ENCODE assay signal across 1 cellular context in the genomic region with DNA sequence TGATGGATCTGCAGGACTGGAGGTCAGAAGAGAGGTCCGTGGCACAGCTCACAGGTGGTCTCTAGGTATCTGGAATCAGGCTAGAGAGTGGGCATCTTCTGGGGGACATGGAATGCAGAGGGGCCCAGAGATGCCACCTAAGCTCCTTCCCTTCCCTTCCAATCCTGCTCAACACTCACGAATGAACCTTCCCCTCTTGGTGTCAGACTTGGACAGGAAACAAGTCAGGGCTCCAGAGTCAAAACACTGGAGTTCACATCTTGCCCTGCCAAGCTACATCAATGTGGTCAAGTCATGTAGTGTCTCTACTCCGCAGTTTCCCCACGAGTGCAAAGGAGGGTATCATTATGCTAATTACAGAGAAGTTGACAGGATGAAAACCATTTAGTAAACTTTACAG.
TF ChIP-seq lines count a peak whose summit lies in the region.

No MANE protein-coding gene starts in this region.

TF ChIP-seq in K562, 482 proteins besides CTCF, POLR2A, EP300 and RAD21:
- TF ChIP-seq ARID2 (IDR thresholded peaks at IDR 0.05) (no peak), FOXA3 (CRISPR knock-in tag; conservative IDR thresholded peaks at IDR 0.05 in 1 of 2, IDR thresholded peaks at IDR 0.05 in 1 of 2) (no peak), TBP (optimal IDR thresholded peaks at IDR 0.05; ENCODE audit: low read depth, low read length) (no peak), ZNF76 (CRISPR knock-in tag; IDR thresholded peaks at IDR 0.05; ENCODE audit: borderline replicate concordance) (no peak), ZNF644 (tag; IDR thresholded peaks at IDR 0.05; ENCODE audit: low read depth) (no peak), SAFB2 (IDR thresholded peaks at IDR 0.05; ENCODE audit: borderline replicate concordance, low read depth, low read length, severe bottlenecking) (no peak), BRD9 (IDR thresholded peaks at IDR 0.05; ENCODE audit: low read depth, partially characterized antibody) (no peak), PCBP2 (IDR thresholded peaks at IDR 0.05; ENCODE audit: low read depth, low read length, poor library complexity, severe bottlenecking) (no peak)
- TF ChIP-seq, protein P1, sequence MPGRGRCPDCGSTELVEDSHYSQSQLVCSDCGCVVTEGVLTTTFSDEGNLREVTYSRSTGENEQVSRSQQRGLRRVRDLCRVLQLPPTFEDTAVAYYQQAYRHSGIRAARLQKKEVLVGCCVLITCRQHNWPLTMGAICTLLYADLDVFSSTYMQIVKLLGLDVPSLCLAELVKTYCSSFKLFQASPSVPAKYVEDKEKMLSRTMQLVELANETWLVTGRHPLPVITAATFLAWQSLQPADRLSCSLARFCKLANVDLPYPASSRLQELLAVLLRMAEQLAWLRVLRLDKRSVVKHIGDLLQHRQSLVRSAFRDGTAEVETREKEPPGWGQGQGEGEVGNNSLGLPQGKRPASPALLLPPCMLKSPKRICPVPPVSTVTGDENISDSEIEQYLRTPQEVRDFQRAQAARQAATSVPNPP (IDR thresholded peaks at IDR 0.05; ENCODE audit: borderline replicate concordance, insufficient read depth, insufficient read length): no peak
- TF ChIP-seq, protein P2, sequence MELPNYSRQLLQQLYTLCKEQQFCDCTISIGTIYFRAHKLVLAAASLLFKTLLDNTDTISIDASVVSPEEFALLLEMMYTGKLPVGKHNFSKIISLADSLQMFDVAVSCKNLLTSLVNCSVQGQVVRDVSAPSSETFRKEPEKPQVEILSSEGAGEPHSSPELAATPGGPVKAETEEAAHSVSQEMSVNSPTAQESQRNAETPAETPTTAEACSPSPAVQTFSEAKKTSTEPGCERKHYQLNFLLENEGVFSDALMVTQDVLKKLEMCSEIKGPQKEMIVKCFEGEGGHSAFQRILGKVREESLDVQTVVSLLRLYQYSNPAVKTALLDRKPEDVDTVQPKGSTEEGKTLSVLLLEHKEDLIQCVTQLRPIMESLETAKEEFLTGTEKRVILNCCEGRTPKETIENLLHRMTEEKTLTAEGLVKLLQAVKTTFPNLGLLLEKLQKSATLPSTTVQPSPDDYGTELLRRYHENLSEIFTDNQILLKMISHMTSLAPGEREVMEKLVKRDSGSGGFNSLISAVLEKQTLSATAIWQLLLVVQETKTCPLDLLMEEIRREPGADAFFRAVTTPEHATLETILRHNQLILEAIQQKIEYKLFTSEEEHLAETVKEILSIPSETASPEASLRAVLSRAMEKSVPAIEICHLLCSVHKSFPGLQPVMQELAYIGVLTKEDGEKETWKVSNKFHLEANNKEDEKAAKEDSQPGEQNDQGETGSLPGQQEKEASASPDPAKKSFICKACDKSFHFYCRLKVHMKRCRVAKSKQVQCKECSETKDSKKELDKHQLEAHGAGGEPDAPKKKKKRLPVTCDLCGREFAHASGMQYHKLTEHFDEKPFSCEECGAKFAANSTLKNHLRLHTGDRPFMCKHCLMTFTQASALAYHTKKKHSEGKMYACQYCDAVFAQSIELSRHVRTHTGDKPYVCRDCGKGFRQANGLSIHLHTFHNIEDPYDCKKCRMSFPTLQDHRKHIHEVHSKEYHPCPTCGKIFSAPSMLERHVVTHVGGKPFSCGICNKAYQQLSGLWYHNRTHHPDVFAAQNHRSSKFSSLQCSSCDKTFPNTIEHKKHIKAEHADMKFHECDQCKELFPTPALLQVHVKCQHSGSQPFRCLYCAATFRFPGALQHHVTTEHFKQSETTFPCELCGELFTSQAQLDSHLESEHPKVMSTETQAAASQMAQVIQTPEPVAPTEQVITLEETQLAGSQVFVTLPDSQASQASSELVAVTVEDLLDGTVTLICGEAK (IDR thresholded peaks at IDR 0.05): no peak
- TF ChIP-seq, protein P2 (CRISPR knock-in tag; IDR thresholded peaks at IDR 0.05): no peak
